Comparison of ENCODE assay signal across 8 cellular contexts in the genomic region with DNA sequence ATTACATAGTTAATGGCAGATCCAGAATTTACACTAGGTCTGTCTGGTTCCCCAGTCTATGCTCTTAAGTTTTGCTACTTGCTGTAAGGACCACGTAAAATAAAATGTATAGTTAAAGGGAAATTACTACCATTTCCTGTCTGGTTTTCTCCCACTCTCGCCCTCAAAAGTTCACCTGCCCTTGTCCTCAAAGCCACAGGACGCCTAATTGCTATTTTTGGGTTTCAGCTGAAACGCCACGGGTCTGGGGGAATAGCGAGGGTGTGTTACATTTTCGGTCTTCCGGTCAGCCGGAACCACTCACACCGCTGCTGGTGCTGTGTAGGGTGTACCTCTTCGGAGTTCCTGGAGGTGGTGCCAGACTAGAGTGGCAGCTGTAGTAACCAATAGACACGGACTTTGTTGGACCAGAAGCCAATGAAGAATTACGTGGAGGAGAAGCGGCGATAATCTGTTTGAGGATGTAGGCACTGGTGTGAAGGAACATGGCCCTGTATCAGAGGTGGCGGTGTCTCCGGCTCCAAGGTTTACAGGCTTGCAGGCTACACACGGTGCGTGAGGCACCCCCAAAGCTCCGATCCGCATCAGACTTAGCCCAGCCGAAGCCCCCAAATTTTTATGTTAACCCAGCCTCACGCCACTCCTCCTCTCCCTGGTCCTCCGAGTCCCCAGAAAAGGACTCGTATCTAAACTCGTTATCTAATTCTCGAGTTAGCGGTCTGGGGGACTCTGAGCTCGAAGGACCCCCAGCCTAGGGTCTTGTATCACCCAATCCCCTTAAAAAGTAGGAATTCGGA. TPM values are rescaled to one million over a fixed set of nuclear protein-coding genes. Genes with fewer than 3 reads are reported as not detected.
DNase-seq lines count a peak whose midpoint lies in the region; ATAC-seq and TF ChIP-seq lines count a peak whose summit lies in the region.

TARS2 (plus strand) TSS at position 454 of the 797 bp plus-strand sequence; CDS start at position 486, 32 bp downstream.

- H3K27me3 ChIP-seq in heart left ventricle, result no peaks in the 10 kb centered on the region

- H3K4me3 ChIP-seq in GM12875 (ENCODE audit: low read depth, low read length), result peak within 1 kb of the TSS; percentile 76
- peak within 1 kb of the TSS; percentile 59 to 99 (median 76) for H3K4me3 ChIP-seq in heart left ventricle

- DNase-seq in NCI-H1417 treated with DMSO at 0.1 percent for 48 hours (lab: John Stamatoyannopoulos, UW) (peak; percentile 95), SW480 (ENCODE audit: low spot score) (peak; percentile 97), heart left ventricle (peak; percentile 92 to 97 (median 96)), pons (ENCODE audit: low spot score) (peak; percentile 99), type B pancreatic cell (ENCODE audit: extremely low spot score, unreplicated experiment) (peak; percentile 94)

- H3K4me1 Mint-ChIP-seq in type B pancreatic cell (ENCODE audit: unreplicated experiment), result peaks cover 15% of the 10 kb centered on the region

- peaks cover 0 to 36% (median 33%) of the 10 kb centered on the region in 9 donors for H3K36me3 ChIP-seq in heart left ventricle

- 0 to 1% (median 0%) methylated on average over 30 of the region's 30 CpGs for WGBS in adipose tissue, 3 donors
- 0 to 1% (median 1%) methylated on average over 30 of the region's 30 CpGs for WGBS in heart left ventricle, 4 donors

- no peaks in the 10 kb centered on the region for H3K27me3 Mint-ChIP-seq in type B pancreatic cell

- no peaks in the 10 kb centered on the region for H3K9me3 Mint-ChIP-seq in type B pancreatic cell

- H3K36me3 Mint-ChIP-seq in type B pancreatic cell, result peaks cover 8% of the 10 kb centered on the region

- H3K9me3 ChIP-seq in heart left ventricle, result no peaks in the 10 kb centered on the region

- H3K4me3 Mint-ChIP-seq in type B pancreatic cell, result peak within 1 kb of the TSS; percentile 93

- peak within 1 kb of the TSS; percentile 90 for H3K27ac Mint-ChIP-seq in type B pancreatic cell

- peaks cover 0 to 18% (median 9%) of the 10 kb centered on the region in 12 donors for H3K4me1 ChIP-seq in heart left ventricle

- peak; percentile 99 for ATAC-seq in HG02763 (IDR thresholded peaks at IDR 0.05; ENCODE audit: unreplicated experiment)
- peak; percentile 100 for ATAC-seq in heart left ventricle

- TF ChIP-seq POLR2A in heart left ventricle (IDR thresholded peaks at IDR 0.05), result peak in 1 of 2 donors; percentile 65

- TF ChIP-seq CTCF in GM12875 (IDR thresholded peaks at IDR 0.05; ENCODE audit: borderline replicate concordance, insufficient read depth, low read depth, low read length) (no peak), heart left ventricle (IDR thresholded peaks at IDR 0.05) (peak in 9 of 12 donors; percentile 13 to 43 (median 26)), type B pancreatic cell (conservative IDR thresholded peaks at IDR 0.05) (peak; percentile 46)

- no peak within 1 kb of the TSS for H3K27ac ChIP-seq in adipose tissue (ENCODE audit: low read depth, low read length)
- H3K27ac ChIP-seq in heart left ventricle, result peak within 1 kb of the TSS; percentile 55 to 89 (median 77)

- intact Hi-C loops in heart left ventricle (cut with DNase I), result loop anchor here in 4 of 10 donors (1.0 to 10.0 kb wide), 4 partner anchors 28 to 138 kb away; partner anchors contain the start of genes ENSA (in 1 of the 4) and FALEC (in 1 of the 4)

RNA-seq across cellular contexts. Expression of gene TARS2, which starts in this region (rescaled TPM):
- polyA plus RNA-seq in adipose tissue (10 to 100 TPM in 2 of 3 donors, 1 to 10 TPM in 1; 8.9 to 16.9 (median 10.5) TPM), heart left ventricle (10 to 100 TPM; 23.6 to 29.0 TPM)
- total RNA-seq in heart left ventricle (10 to 100 TPM; 21.9 to 46.5 (median 28.9) TPM), type B pancreatic cell (ENCODE audit: low replicate concordance) (30.2 and 36.6 TPM in 2 replicates)
